In the genomic region with DNA sequence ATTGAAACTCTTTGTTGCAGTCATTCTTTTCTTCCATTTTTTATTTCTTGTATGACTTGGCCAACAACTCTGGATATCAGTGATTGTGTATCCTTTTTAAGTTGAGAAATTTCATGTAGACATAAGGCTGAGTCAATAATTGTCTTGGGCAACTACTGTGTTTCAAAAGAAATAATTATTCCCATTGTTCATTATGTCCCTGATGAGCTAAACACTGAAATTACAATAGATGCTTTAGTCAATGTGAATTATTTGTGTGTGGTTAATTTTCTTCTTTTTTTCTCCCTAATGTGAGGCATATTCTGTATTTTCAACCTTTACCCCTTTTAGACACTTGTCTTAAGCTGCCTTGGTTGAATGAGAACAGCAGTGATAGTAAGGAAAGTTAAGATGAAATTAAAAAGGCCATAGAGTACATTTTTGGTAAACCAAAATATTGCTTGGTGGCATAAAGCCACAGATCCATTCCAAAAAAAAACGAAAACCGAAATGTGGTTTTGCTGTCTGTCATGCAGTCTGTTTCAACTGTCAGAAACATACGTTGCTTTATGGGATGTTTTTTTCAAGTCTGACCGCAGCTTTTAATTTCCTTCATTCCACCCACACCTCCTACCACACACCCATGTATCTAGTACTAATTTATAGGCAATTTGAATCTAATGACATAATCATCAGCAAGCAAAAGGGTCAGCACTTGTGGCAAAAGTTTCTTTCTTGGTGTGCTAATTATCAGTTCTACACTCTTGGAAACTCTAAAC, we compare ENCODE assay signal across 11 cellular contexts. TPM values are rescaled to one million over a fixed set of nuclear protein-coding genes. Genes with fewer than 3 reads are reported as not detected.
DNase-seq lines count a peak whose midpoint lies in the region; ATAC-seq, FAIRE-seq and TF ChIP-seq lines count a peak whose summit lies in the region.
"Had no signal": no experiment of that assay in that cellular context is flagged by ENCODE, and none has a peak within 500 bp of the region (broad histone marks: within the 10 kb centered on the region; RNA-seq: fewer than 3 reads in every experiment).

No MANE protein-coding gene starts in this region.

- FAIRE-seq in HepG2 (lab: Jason Lieb, UNC), result no peak

- H3K4me2 ChIP-seq in HepG2 (ENCODE audit: low read depth, low read length), result no peak overlapping the region
- no peak overlapping the region for H3K4me2 ChIP-seq in neural progenitor cell

- no peak overlapping the region for H3K9ac ChIP-seq in HepG2 (ENCODE audit: insufficient read depth, low read depth, low read length)
- H3K9ac ChIP-seq in neural progenitor cell, result no peak overlapping the region

- H3K9me3 Mint-ChIP-seq in T-cell (no peaks in the 10 kb centered on the region), neural progenitor cell (peaks cover 52% of the 10 kb centered on the region)
- H3K9me3 Mint-ChIP-seq: T-helper 1 cell treated with Interleukin-12 subunit alpha and Interleukin-12 subunit beta and Interleukin-4 antibody, amounts not matched to agents 30 μg/mL and 1 μg/mL, for 36 hours had no signal

- POLR2A ChIA-PET in T-cell (lab: Charles Lee), result interaction anchor here in 1 of 2 donors (0.9 kb wide), 1 partner anchor 21 kb away, joined by 4 read pairs; a partner anchor contains a TSS
- POLR2A ChIA-PET in HepG2 (lab: Yijun Ruan, JAX), result no interaction called here

- H3K27me3 ChIP-seq in HepG2 (ENCODE audit: control insufficient read depth in 1 of 2, insufficient read depth in 2 of 2, low read length in 2 of 2), result no peaks in the 10 kb centered on the region
- H3K27me3 ChIP-seq in neural progenitor cell, result no peaks in the 10 kb centered on the region

- WGBS in HepG2 (ENCODE audit: low lambda C conversion rate), result 68% methylated on average over 4 of the region's 4 CpGs

- CTCF ChIA-PET in T-cell (lab: Charles Lee) (no interaction called here), HepG2 (lab: Yijun Ruan, JAX; ENCODE audit: low intra/inter-chr PET ratio, low total read pairs) (no interaction called here)

- DNase-seq in GF-D8 (lab: John Stamatoyannopoulos, UW), result peak; percentile 23
- DNase-seq in T-cell, result peak in 3 of 34 experiments; percentile 5 to 28 (median 6)
- no peak for DNase-seq in HepG2 (ENCODE audit: low spot score)
- DNase-seq in Right ventricle myocardium inferior (ENCODE audit: missing footprints), result no peak
- DNase-seq in neural progenitor cell (ENCODE audit: low spot score), result no peak
- DNase-seq in NCI-H524 treated with DMSO at 0.1 percent for 48 hours (lab: John Stamatoyannopoulos, UW), result no peak
- DNase-seq in H4 (ENCODE audit: low spot score), result no peak
- DNase-seq: EL had no signal

- peaks cover 30% of the 10 kb centered on the region for H3K36me3 Mint-ChIP-seq in T-cell
- H3K36me3 Mint-ChIP-seq in neural progenitor cell, result peaks cover 87% of the 10 kb centered on the region

- H3K4me3 Mint-ChIP-seq in T-cell (peak overlapping the region; percentile 25 to 67 (median 31)), neural progenitor cell (no peak overlapping the region)
- H3K4me3 Mint-ChIP-seq: T-helper 1 cell treated with Interleukin-12 subunit alpha and Interleukin-12 subunit beta and Interleukin-4 antibody, amounts not matched to agents 30 μg/mL and 1 μg/mL, for 36 hours had no signal

- H3K4me1 Mint-ChIP-seq in T-cell (peaks cover 83 to 90% (median 83%) of the 10 kb centered on the region in 3 donors), neural progenitor cell (peaks cover 13% of the 10 kb centered on the region)

- H3K36me3 ChIP-seq in HepG2 (replicated peaks in 1 of 2; ENCODE audit: control insufficient read depth in 1 of 2, insufficient read depth in 2 of 2, low read length in 2 of 2), result no peaks in the 10 kb centered on the region
- peaks cover 17% of the 10 kb centered on the region for H3K36me3 ChIP-seq in neural progenitor cell

- TF ChIP-seq EP300 in HepG2 (IDR thresholded peaks at IDR 0.05; ENCODE audit: low read depth in 2 of 2, low read length in 2 of 2), result no peak
- TF ChIP-seq EP300 in HepG2 (CRISPR knock-in tag; IDR thresholded peaks at IDR 0.05; ENCODE audit: borderline replicate concordance), result no peak

- no peaks in the 10 kb centered on the region for H3F3A ChIP-seq in neural progenitor cell (ENCODE audit: low read depth)

- no TSS peak for BruUV-seq in HepG2 (replicated peaks; lab: Mats Ljungman, UMichigan)

- intact Hi-C loops in HepG2 (cut with micrococcal nuclease; ENCODE audit: unreplicated experiment) (no loop called here), Right ventricle myocardium inferior (cut with DNase I) (no loop called here)

- TF ChIP-seq RAD21 in HepG2 (CRISPR knock-in tag; IDR thresholded peaks at IDR 0.05), result no peak

- H3K27ac ChIP-seq in HepG2 (ENCODE audit: extremely low read length, insufficient read depth, low read length) (no peak overlapping the region), neural progenitor cell (no peak overlapping the region)

- H3K9me3 ChIP-seq in HepG2 (ENCODE audit: low read length) (no peaks in the 10 kb centered on the region), neural progenitor cell (ENCODE audit: low read depth) (no peaks in the 10 kb centered on the region)

- H3K27me3 Mint-ChIP-seq in T-cell (no peaks in the 10 kb centered on the region), neural progenitor cell (ENCODE audit: insufficient read depth, low read depth) (peaks cover 2% of the 10 kb centered on the region)

- TF ChIP-seq CTCF in HepG2 (CRISPR knock-in tag; IDR thresholded peaks at IDR 0.05) (no peak), neural progenitor cell (IDR thresholded peaks at IDR 0.05) (no peak)

- ATAC-seq in HG02610 (IDR thresholded peaks at IDR 0.05; ENCODE audit: unreplicated experiment) (peak; percentile 67), T-cell (replicated peaks in 1 of 4) (peak; percentile 19 to 73 (median 70)), HepG2 (no peak), Right ventricle myocardium inferior (no peak)
- ATAC-seq: sciatic nerve had no signal

- in situ Hi-C loops in HepG2 (cut with HindIII; ENCODE audit: extremely low pct_ligation_motif_present, low pct_unique_long_range_greater_than_20kb), result no loop called here

- H2AFZ ChIP-seq in HepG2 (ENCODE audit: low read length) (no peak overlapping the region), neural progenitor cell (replicated peaks) (no peak overlapping the region)

- H3K79me2 ChIP-seq in HepG2 (ENCODE audit: insufficient read depth, low read length), result no peaks in the 10 kb centered on the region
- H3K79me2 ChIP-seq in neural progenitor cell (ENCODE audit: low read depth), result peaks cover 100% of the 10 kb centered on the region

- H3K4me3 ChIP-seq in HepG2 (replicated peaks in 1 of 3; ENCODE audit: insufficient read depth in 1 of 3, low read depth in 2 of 3, low read length in 3 of 3), result no peak overlapping the region
- no peak overlapping the region for H3K4me3 ChIP-seq in neural progenitor cell

- H3K4me1 ChIP-seq in HepG2 (ENCODE audit: insufficient read depth, low read length) (no peaks in the 10 kb centered on the region), neural progenitor cell (peaks cover 3% of the 10 kb centered on the region)

- H3K27ac Mint-ChIP-seq in T-cell, result peak overlapping the region in 1 of 2 donors; percentile 4
- no peak overlapping the region for H3K27ac Mint-ChIP-seq in neural progenitor cell
- H3K27ac Mint-ChIP-seq: T-helper 1 cell treated with Interleukin-12 subunit alpha and Interleukin-12 subunit beta and Interleukin-4 antibody, amounts not matched to agents 30 μg/mL and 1 μg/mL, for 36 hours had no signal

- no peak for TF ChIP-seq POLR2A in HepG2 (IDR thresholded peaks at IDR 0.05; ENCODE audit: insufficient read depth in 1 of 2, low read depth in 2 of 2, low read length in 2 of 2)

- no peaks in the 10 kb centered on the region for H4K20me1 ChIP-seq in HepG2 (ENCODE audit: insufficient read depth, low read length)
- peaks cover 100% of the 10 kb centered on the region for H4K20me1 ChIP-seq in neural progenitor cell (ENCODE audit: low read depth)

TF ChIP-seq in HepG2, 621 proteins besides CTCF, POLR2A, EP300 and RAD21 (continues in another document):
- TF ChIP-seq SOX13 (IDR thresholded peaks at IDR 0.05) (no peak), SOX13 (CRISPR knock-in tag; conservative IDR thresholded peaks at IDR 0.05 in 1 of 2, IDR thresholded peaks at IDR 0.05 in 1 of 2) (peak in 1 of 2 experiments; percentile 55; a peak in 1 of 4 replicates), SP1 (IDR thresholded peaks at IDR 0.05) (no peak), SP1 (CRISPR knock-in tag; IDR thresholded peaks at IDR 0.05) (no peak), ZNF674 (CRISPR knock-in tag; IDR thresholded peaks at IDR 0.05; ENCODE audit: low read depth) (no peak), ZNF282 (IDR thresholded peaks at IDR 0.05; ENCODE audit: partially characterized antibody) (no peak), ZNF773 (CRISPR knock-in tag; IDR thresholded peaks at IDR 0.05; ENCODE audit: borderline replicate concordance) (no peak), MAFK (conservative IDR thresholded peaks at IDR 0.05 in 1 of 2, IDR thresholded peaks at IDR 0.05 in 1 of 2; ENCODE audit: low read length in 2 of 2) (no peak)

RNA-seq across cellular contexts. Expression of a gene that starts 21.1 kb away (rescaled TPM):
- total RNA-seq in T-cell (100 to 1,000 TPM in 2 of 5 donors, 10 to 100 TPM in 3; 65.9 to 138 (median 78.7) TPM), HepG2 (2016; rRNA removed; fragmentation: Illumina TruSeq; extraction: Trizol) (0.94 and 2.0 TPM in 2 replicates), Right ventricle myocardium inferior (12.1 TPM), neural progenitor cell (ENCODE audit: low replicate concordance) (236 and 265 TPM in 2 replicates)
- total RNA-seq in HepG2 (2016; cell fraction: cytosol; rRNA removed; fragmentation: Illumina TruSeq; extraction: Trizol; ENCODE audit: low read depth), result 0.71 and 1.3 TPM in 2 replicates
- 1.0 and 1.9 TPM in 2 replicates for total RNA-seq in HepG2 (2016; cell fraction: insoluble cytoplasmic fraction; rRNA removed; fragmentation: Illumina TruSeq; extraction: Trizol)
- 0.96 and 1.1 TPM in 2 replicates for total RNA-seq in HepG2 (2016; cell fraction: membrane; rRNA removed; fragmentation: Illumina TruSeq; extraction: Trizol)
- total RNA-seq in HepG2 (2016; cell fraction: nucleus; rRNA removed; fragmentation: Illumina TruSeq; extraction: Trizol), result 3.1 and 5.0 TPM in 2 replicates
- polyA plus RNA-seq in HepG2 (2011; rRNA removed), result 2.3 and 2.9 TPM in 2 replicates
- polyA plus RNA-seq in HepG2 (2011; cell fraction: cytosol; rRNA removed), result 1.8 and 2.0 TPM in 2 replicates
- 3.7 and 4.2 TPM in 2 replicates for polyA plus RNA-seq in HepG2 (2011; cell fraction: nucleus; rRNA removed)
- 0.58 and 1.0 TPM in 2 replicates for polyA plus RNA-seq in HepG2 (2012)
- 0.06 and 0.07 TPM in 2 replicates for polyA plus RNA-seq in HepG2 (2016; cell fraction: cytosol; fragmentation: Illumina TruSeq; extraction: Trizol; ENCODE audit: low read depth)
- 0.97 and 1.4 TPM in 2 replicates for polyA plus RNA-seq in HepG2 (2016; cell fraction: insoluble cytoplasmic fraction; fragmentation: Illumina TruSeq; extraction: Trizol; ENCODE audit: low read depth)
- 0.12 and 0.19 TPM in 2 replicates for polyA plus RNA-seq in HepG2 (2016; cell fraction: membrane; fragmentation: Illumina TruSeq; extraction: Trizol; ENCODE audit: low read depth)
- 1.5 and 2.1 TPM in 2 replicates for polyA plus RNA-seq in HepG2 (2016; cell fraction: nucleus; fragmentation: Illumina TruSeq; extraction: Trizol; ENCODE audit: insufficient read depth, low read depth)
- 3.7 and 8.5 TPM in 2 replicates for polyA minus RNA-seq in HepG2 (2011; rRNA and poly(A)+ RNA removed; ENCODE audit: low replicate concordance)
- 2.8 and 3.2 TPM in 2 replicates for polyA minus RNA-seq in HepG2 (2011; cell fraction: cytosol; rRNA and poly(A)+ RNA removed)
- polyA minus RNA-seq in HepG2 (2011; cell fraction: nucleus; rRNA and poly(A)+ RNA removed), result 14.2 and 18.7 TPM in 2 replicates
- total RNA-seq in H4 (2014; rRNA removed; shearing (Covaris generic)), result 27.8 and 32.1 TPM in 2 replicates

Comparison
In these comparisons a context has a peak if more than half of its experiments do, and no peak if none do; other contexts are left out.
1. ATAC-seq: peak in HG02610 (single experiment) and T-cell (4 of 4); none in HepG2 (single experiment) and Right ventricle myocardium inferior (single experiment).